1 cellular context compared by ENCODE assay signal in genomic region chr20:23129256-23129655, GRCh38.
TF ChIP-seq lines count a peak whose summit lies in the region.

No MANE protein-coding gene starts in this region.

TF ChIP-seq in liver, 16 proteins besides CTCF, POLR2A, EP300 and RAD21 (continued from another document):
- TF ChIP-seq REST (IDR thresholded peaks at IDR 0.05) = no peak
